13 cellular contexts compared by ENCODE assay signal in the genomic region with DNA sequence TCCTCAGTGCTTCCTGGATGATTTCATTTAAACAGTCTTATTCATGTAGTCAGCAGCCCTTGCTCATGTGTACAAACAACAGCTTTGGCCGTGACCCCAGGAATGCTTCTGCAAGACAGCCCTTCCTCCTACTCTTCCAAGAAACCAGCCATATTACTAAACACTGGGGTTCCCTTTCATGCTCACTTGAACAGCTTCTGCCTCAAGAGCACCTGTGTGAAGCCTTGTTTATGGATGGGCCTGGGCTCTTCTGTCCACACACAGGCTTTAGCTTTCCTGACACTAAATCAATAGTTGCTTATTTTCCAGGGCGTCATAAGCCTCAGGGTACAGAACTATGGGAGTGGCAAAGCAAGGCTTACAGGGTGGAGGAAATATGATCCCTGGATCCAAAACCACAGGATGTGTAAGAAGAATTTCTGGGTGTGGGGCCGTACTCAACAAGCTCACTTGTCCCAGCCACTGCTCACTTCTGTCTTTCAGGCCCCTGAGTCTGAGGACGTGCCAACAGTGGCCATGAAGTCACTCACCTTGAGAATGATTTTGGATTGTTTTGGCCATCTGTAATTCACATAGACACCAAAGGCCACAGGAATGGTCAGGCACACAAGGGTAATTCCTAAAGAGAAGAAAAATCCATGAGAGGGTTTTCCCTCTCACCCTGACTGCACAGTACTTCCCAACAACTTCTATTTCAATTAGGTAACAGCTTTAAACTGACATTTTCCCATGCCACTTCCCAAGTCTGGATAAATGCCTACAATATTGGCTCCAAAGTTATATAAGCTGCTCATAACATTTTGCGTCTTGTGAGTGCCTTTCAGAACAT. TPM values are rescaled to one million over a fixed set of nuclear protein-coding genes. Genes with fewer than 3 reads are reported as not detected.
DNase-seq lines count a peak whose midpoint lies in the region; ATAC-seq and TF ChIP-seq lines count a peak whose summit lies in the region.
"Had no signal": no experiment of that assay in that cellular context is flagged by ENCODE, and none has a peak within 500 bp of the region (broad histone marks: within the 10 kb centered on the region; RNA-seq: fewer than 3 reads in every experiment).

No MANE protein-coding gene starts in this region.

- TF ChIP-seq EP300 in Ishikawa (IDR thresholded peaks at IDR 0.05; ENCODE audit: borderline replicate concordance): no peak

- peaks cover 4% of the 10 kb centered on the region for H3K4me1 ChIP-seq in mesenchymal stem cell (ENCODE audit: control insufficient read depth, insufficient read depth, low read depth, low read length)

- H3K18ac ChIP-seq in mesenchymal stem cell (ENCODE audit: low read depth in 1 of 2, low read length in 2 of 2): peak overlapping the region; percentile 46 to 63

- in situ Hi-C loops in astrocyte of the cerebellum (cut with HindIII; ENCODE audit: low sequenced_read_pairs): no loop called here

- no peak overlapping the region for H3K27ac Mint-ChIP-seq in stimulated activated naive B cell treated with anti-CD40 and anti-IgM and Interleukin-4, amounts not matched to agents 10 μg/mL and 1 μg/mL and 100 μg/mL, for 72 hours
- H3K27ac Mint-ChIP-seq: activated naive CD8-positive, alpha-beta T cell treated with anti-CD3 and anti-CD28 coated beads, Interleukin-2, amount 50 U/mL, for 24 hours; IgD-negative memory B cell; T-helper 2 cell treated with Interferon-gamma antibody and Interleukin-4, amounts not matched to agents 5 μg/mL and 100 μg/mL, for 36 hours had no signal

- no peaks in the 10 kb centered on the region for H3K9me3 ChIP-seq in mesenchymal stem cell (ENCODE audit: control insufficient read depth, low read length)

- H2AFZ ChIP-seq in mesenchymal stem cell (ENCODE audit: low read depth, low read length): no peak overlapping the region

- H3K14ac ChIP-seq in mesenchymal stem cell (ENCODE audit: low read length in 2 of 2): no peak overlapping the region

- no peak overlapping the region for H3K4me3 ChIP-seq in astrocyte of the cerebellum (ENCODE audit: low read depth, low read length)
- peak overlapping the region in 1 of 2 experiments; percentile 14 for H3K4me3 ChIP-seq in mesenchymal stem cell (ENCODE audit: insufficient read depth in 1 of 2, low read depth in 1 of 2, low read length in 2 of 2)

- H3K9ac ChIP-seq in mesenchymal stem cell (ENCODE audit: low read length): peak overlapping the region; percentile 39

- DNase-seq in AG20443 (ENCODE audit: low spot score) (peak; percentile 80), astrocyte of the cerebellum (ENCODE audit: low read depth) (peak; percentile 59), mesenchymal stem cell (peak; percentile 95), left colon (no peak)
- DNase-seq in stimulated activated naive B cell treated with anti-CD40 and anti-IgM and Interleukin-4, amounts not matched to agents 10 μg/mL and 1 μg/mL and 100 μg/mL, for 72 hours: no peak
- DNase-seq in stimulated activated CD4-positive, alpha-beta T cell treated with anti-CD3 and anti-CD28 coated beads, Interleukin-2, amount 100 ng/mL, for 48 hours: no peak
- DNase-seq: activated naive CD8-positive, alpha-beta T cell treated with anti-CD3 and anti-CD28 coated beads, Interleukin-2, amount 50 U/mL, for 24 hours; DMS 273 treated with DMSO at 0.1 percent for 48 hours; small intestine had no signal

- no peaks in the 10 kb centered on the region for H3K36me3 Mint-ChIP-seq in stimulated activated naive B cell treated with anti-CD40 and anti-IgM and Interleukin-4, amounts not matched to agents 10 μg/mL and 1 μg/mL and 100 μg/mL, for 72 hours

- H2BK15ac ChIP-seq in mesenchymal stem cell (ENCODE audit: low read depth, poor library complexity, severe bottlenecking): no peak overlapping the region

- peak overlapping the region in 1 of 2 experiments; percentile 70 for H2BK12ac ChIP-seq in mesenchymal stem cell (ENCODE audit: low read length in 2 of 2)

- intact Hi-C loops in left colon (cut with DNase I, micrococcal nuclease): no loop called here

- no peak for TF ChIP-seq RAD21 in Ishikawa (IDR thresholded peaks at IDR 0.05; ENCODE audit: low read depth)

- no peaks in the 10 kb centered on the region for H3K79me1 ChIP-seq in mesenchymal stem cell (replicated peaks; ENCODE audit: low read length, poor library complexity, severe bottlenecking)

- no peak overlapping the region for H2AK5ac ChIP-seq in mesenchymal stem cell (ENCODE audit: low read length, severe bottlenecking)

- H3K9me3 Mint-ChIP-seq in stimulated activated naive B cell treated with anti-CD40 and anti-IgM and Interleukin-4, amounts not matched to agents 10 μg/mL and 1 μg/mL and 100 μg/mL, for 72 hours: no peaks in the 10 kb centered on the region
- H3K9me3 Mint-ChIP-seq: activated naive CD8-positive, alpha-beta T cell treated with anti-CD3 and anti-CD28 coated beads, Interleukin-2, amount 50 U/mL, for 24 hours; T-helper 2 cell treated with Interferon-gamma antibody and Interleukin-4, amounts not matched to agents 5 μg/mL and 100 μg/mL, for 36 hours had no signal

- no peak overlapping the region for H2BK5ac ChIP-seq in mesenchymal stem cell (ENCODE audit: low read depth, low read length, poor library complexity, severe bottlenecking)

- no peak overlapping the region for H3K23ac ChIP-seq in mesenchymal stem cell (ENCODE audit: low read length in 2 of 2)

- no peaks in the 10 kb centered on the region for H3K36me3 ChIP-seq in mesenchymal stem cell (ENCODE audit: control insufficient read depth in 1 of 2, insufficient read depth in 2 of 2, low read depth in 1 of 2, low read length in 2 of 2)

- peak overlapping the region; percentile 8 for H4K8ac ChIP-seq in mesenchymal stem cell (ENCODE audit: low read length)

- H3K27ac ChIP-seq in mesenchymal stem cell (ENCODE audit: low read length, poor library complexity, severe bottlenecking): peak overlapping the region; percentile 11

- H3K27me3 ChIP-seq in mesenchymal stem cell (ENCODE audit: control insufficient read depth in 1 of 2, insufficient read depth in 1 of 2, low read length in 2 of 2): no peaks in the 10 kb centered on the region

- H3K4me3 Mint-ChIP-seq in stimulated activated naive B cell treated with anti-CD40 and anti-IgM and Interleukin-4, amounts not matched to agents 10 μg/mL and 1 μg/mL and 100 μg/mL, for 72 hours: no peak overlapping the region
- H3K4me3 Mint-ChIP-seq: activated naive CD8-positive, alpha-beta T cell treated with anti-CD3 and anti-CD28 coated beads, Interleukin-2, amount 50 U/mL, for 24 hours; IgD-negative memory B cell; T-helper 2 cell treated with Interferon-gamma antibody and Interleukin-4, amounts not matched to agents 5 μg/mL and 100 μg/mL, for 36 hours had no signal

- H4K91ac ChIP-seq in mesenchymal stem cell (ENCODE audit: low read length): no peak overlapping the region

- no peak for ATAC-seq in stimulated activated naive B cell treated with anti-CD40 and anti-IgM and Interleukin-4, amounts not matched to agents 10 μg/mL and 1 μg/mL and 100 μg/mL, for 72 hours (replicated peaks)
- ATAC-seq in left colon (no peak), GM18909 (IDR thresholded peaks at IDR 0.05; ENCODE audit: poor library complexity, unreplicated experiment) (no peak)
- ATAC-seq: activated naive CD8-positive, alpha-beta T cell treated with anti-CD3 and anti-CD28 coated beads, Interleukin-2, amount 50 U/mL, for 24 hours had no signal

- H3K4ac ChIP-seq in mesenchymal stem cell (ENCODE audit: low read depth in 1 of 2, low read length in 2 of 2): peak overlapping the region in 1 of 2 experiments; percentile 6

- no peak for TF ChIP-seq CTCF in astrocyte of the cerebellum (IDR thresholded peaks at IDR 0.05; ENCODE audit: low read depth, low read length, missing control alignments)

- 52% methylated on average over 4 of the region's 5 CpGs for WGBS in mesenchymal stem cell

- H3K4me1 Mint-ChIP-seq in stimulated activated naive B cell treated with anti-CD40 and anti-IgM and Interleukin-4, amounts not matched to agents 10 μg/mL and 1 μg/mL and 100 μg/mL, for 72 hours: no peaks in the 10 kb centered on the region
- H3K4me1 Mint-ChIP-seq: activated naive CD8-positive, alpha-beta T cell treated with anti-CD3 and anti-CD28 coated beads, Interleukin-2, amount 50 U/mL, for 24 hours had no signal

- H3K4me2 ChIP-seq in mesenchymal stem cell (ENCODE audit: low read length, poor library complexity, severe bottlenecking): no peak overlapping the region

- H2BK120ac ChIP-seq in mesenchymal stem cell (ENCODE audit: low read depth, low read length): no peak overlapping the region

- H3K27me3 Mint-ChIP-seq in stimulated activated naive B cell treated with anti-CD40 and anti-IgM and Interleukin-4, amounts not matched to agents 10 μg/mL and 1 μg/mL and 100 μg/mL, for 72 hours: no peaks in the 10 kb centered on the region
- H3K27me3 Mint-ChIP-seq: activated naive CD8-positive, alpha-beta T cell treated with anti-CD3 and anti-CD28 coated beads, Interleukin-2, amount 50 U/mL, for 24 hours had no signal

TF ChIP-seq in Ishikawa, 13 proteins besides CTCF, POLR2A, EP300 and RAD21:
- TF ChIP-seq TEAD4 (IDR thresholded peaks at IDR 0.05): 0 out of 2 replicates have a peak, but pooled peaks have one; percentile 14
- TF ChIP-seq NFIC (IDR thresholded peaks at IDR 0.05): no peak

RNA-seq across cellular contexts. Expression of a gene that starts 17.7 kb away (rescaled TPM):
- polyA plus RNA-seq in mesenchymal stem cell (2013, experiment 1 of 2): not detected
- 0.03 TPM for polyA plus RNA-seq in mesenchymal stem cell (2013, experiment 2 of 2)
- total RNA-seq in left colon: under 1 TPM; 0.43 to 0.53 TPM
- polyA plus RNA-seq: IgD-negative memory B cell had no signal

Comparison
In these comparisons a context has a peak if more than half of its experiments do, and no peak if none do; other contexts are left out.
1. DNase-seq: peak in AG20443 (single experiment), astrocyte of the cerebellum (single experiment) and mesenchymal stem cell (single experiment); none in stimulated activated naive B cell treated with anti-CD40 and anti-IgM and Interleukin-4, amounts not matched to agents 10 μg/mL and 1 μg/mL and 100 μg/mL, for 72 hours (single experiment), left colon (0 of 2) and stimulated activated CD4-positive, alpha-beta T cell treated with anti-CD3 and anti-CD28 coated beads, Interleukin-2, amount 100 ng/mL, for 48 hours (0 of 2).